31 cellular contexts compared by ENCODE assay signal in the genomic region with DNA sequence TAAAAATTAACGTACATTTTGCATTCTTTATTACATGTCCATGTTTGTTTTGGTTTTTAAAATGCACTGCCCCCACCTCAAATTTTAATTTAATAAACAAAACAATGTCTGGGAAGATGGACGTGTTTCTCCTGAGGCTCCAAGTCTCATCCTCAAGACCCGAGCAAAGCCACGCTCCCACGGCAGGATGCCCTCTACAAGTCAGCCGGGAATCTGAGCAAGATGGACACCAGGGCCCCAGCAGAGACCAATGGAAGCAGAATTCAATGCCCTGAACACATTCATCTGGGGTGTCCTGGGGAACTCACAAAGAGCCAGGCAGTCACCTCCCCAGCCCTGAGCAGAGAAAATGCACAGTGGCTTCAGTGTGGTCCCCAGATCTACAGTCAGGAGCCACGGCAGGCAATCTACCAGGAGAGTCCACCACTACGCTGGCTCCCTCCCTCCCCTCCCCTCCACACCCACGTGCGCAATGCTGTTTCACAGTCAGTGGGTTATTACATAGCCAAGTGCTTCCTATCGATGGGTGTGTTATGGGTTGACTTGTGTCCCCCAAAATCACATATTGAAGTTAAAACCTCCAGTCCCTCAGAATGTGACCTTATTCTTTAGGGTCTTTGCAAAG.
"Had no signal": no experiment of that assay in that cellular context is flagged by ENCODE, and none has a peak within 500 bp of the region (broad histone marks: within the 10 kb centered on the region; RNA-seq: fewer than 3 reads in every experiment).

No MANE protein-coding gene starts in this region.

- H3K4me1 ChIP-seq: foreskin keratinocyte, gastrocnemius medialis had no signal

- H3K9me3 Mint-ChIP-seq: activated B cell treated with CpG ODN at 0.5 μM for 24 hours; activated CD8-positive, alpha-beta T cell treated with anti-CD3 and anti-CD28 coated beads for 36 hours; activated T-cell treated with anti-CD3 and anti-CD28 coated beads, Interleukin-2, amount 50 U/mL, for 4 hours; activated T-helper 17 cell treated with anti-CD3 and anti-CD28 coated beads, Interleukin-2, amount 50 U/mL, for 72 hours; effector memory CD8-positive, alpha-beta T cell; T-helper 2 cell treated with Interferon-gamma antibody and Interleukin-4, amounts not matched to agents 5 μg/mL and 100 μg/mL, for 36 hours had no signal

- H3K4me3 ChIP-seq: adrenal gland, body of pancreas, esophagus muscularis mucosa, gastrocnemius medialis had no signal

- H3K27ac Mint-ChIP-seq: activated B cell treated with CpG ODN at 0.5 μM for 24 hours; activated CD8-positive, alpha-beta T cell treated with anti-CD3 and anti-CD28 coated beads for 36 hours; activated naive CD8-positive, alpha-beta T cell; activated T-helper 17 cell treated with anti-CD3 and anti-CD28 coated beads, Interleukin-2, amount 50 U/mL, for 72 hours; effector memory CD8-positive, alpha-beta T cell; T-helper 17 cell; T-helper 2 cell treated with Interferon-gamma antibody and Interleukin-4, amounts not matched to agents 5 μg/mL and 100 μg/mL, for 36 hours had no signal

- H3K27me3 Mint-ChIP-seq: activated CD8-positive, alpha-beta T cell treated with anti-CD3 and anti-CD28 coated beads for 36 hours had no signal

- DNase-seq: activated B cell treated with CpG ODN at 0.5 μM for 24 hours; activated CD4-positive, alpha-beta T cell treated with anti-CD3 and anti-CD28 coated beads for 48 hours; activated CD4-positive, alpha-beta T cell treated with anti-CD3 and anti-CD28 coated beads, Interleukin-2, amount 50 U/mL, for 1 hour; activated CD4-positive, alpha-beta T cell treated with anti-CD3 and anti-CD28 coated beads, Interleukin-2, amount 50 U/mL, for 48 hours; activated CD8-positive, alpha-beta memory T cell treated with anti-CD3 and anti-CD28 coated beads for 24 hours; activated CD8-positive, alpha-beta T cell treated with anti-CD3 and anti-CD28 coated beads for 36 hours; activated gamma-delta T cell; activated naive CD4-positive, alpha-beta T cell; activated naive CD4-positive, alpha-beta T cell treated with anti-CD3 and anti-CD28 coated beads, Interleukin-2, amount 50 U/mL, for 16 hours; activated T-cell treated with anti-CD3 and anti-CD28 coated beads, Interleukin-2, amount 50 U/mL, for 4 hours; amygdala; body of pancreas; central memory CD4-positive, alpha-beta T cell; cortex of kidney; dermis blood vessel endothelial cell; effector CD4-positive, alpha-beta T cell; effector memory CD8-positive, alpha-beta T cell; erythroblast; foreskin keratinocyte; gastrocnemius medialis; glutamatergic neuron; T-helper 1 cell; T-helper 17 cell; T1000; WERI-Rb-1 had no signal

- H3K27me3 ChIP-seq: adrenal gland, body of pancreas, esophagus muscularis mucosa, foreskin keratinocyte, gastrocnemius medialis had no signal

- H3K4me1 Mint-ChIP-seq: activated B cell treated with CpG ODN at 0.5 μM for 24 hours; activated T-helper 17 cell treated with anti-CD3 and anti-CD28 coated beads, Interleukin-2, amount 50 U/mL, for 72 hours; T-helper 17 cell had no signal

- H3K9me3 ChIP-seq: adrenal gland, body of pancreas, esophagus muscularis mucosa, gastrocnemius medialis had no signal

- H3K36me3 Mint-ChIP-seq: activated naive CD8-positive, alpha-beta T cell had no signal

- H3K36me3 ChIP-seq: adrenal gland, esophagus muscularis mucosa, gastrocnemius medialis, WERI-Rb-1 had no signal

- ATAC-seq: activated CD4-positive, CD25-positive, alpha-beta regulatory T cell treated with anti-CD3 and anti-CD28 coated beads, Interleukin-2, amount 50 U/mL, for 24 hours; activated CD8-positive, alpha-beta T cell treated with anti-CD3 and anti-CD28 coated beads for 36 hours; activated T-cell treated with anti-CD3 and anti-CD28 coated beads, Interleukin-2, amount 50 U/mL, for 4 hours; activated T-helper 17 cell treated with anti-CD3 and anti-CD28 coated beads, Interleukin-2, amount 50 U/mL, for 72 hours; body of pancreas; effector memory CD8-positive, alpha-beta T cell; foreskin keratinocyte; gastrocnemius medialis; T-helper 17 cell had no signal

- H3K4me3 Mint-ChIP-seq: activated B cell treated with CpG ODN at 0.5 μM for 24 hours; activated CD8-positive, alpha-beta T cell treated with anti-CD3 and anti-CD28 coated beads for 36 hours; activated naive CD8-positive, alpha-beta T cell; activated T-cell treated with anti-CD3 and anti-CD28 coated beads, Interleukin-2, amount 50 U/mL, for 4 hours; activated T-helper 17 cell treated with anti-CD3 and anti-CD28 coated beads, Interleukin-2, amount 50 U/mL, for 72 hours; effector memory CD8-positive, alpha-beta T cell; T-helper 17 cell; T-helper 2 cell treated with Interferon-gamma antibody and Interleukin-4, amounts not matched to agents 5 μg/mL and 100 μg/mL, for 36 hours had no signal

- H3K27ac ChIP-seq: body of pancreas, foreskin keratinocyte, gastrocnemius medialis, WERI-Rb-1 had no signal
